In the genomic region with DNA sequence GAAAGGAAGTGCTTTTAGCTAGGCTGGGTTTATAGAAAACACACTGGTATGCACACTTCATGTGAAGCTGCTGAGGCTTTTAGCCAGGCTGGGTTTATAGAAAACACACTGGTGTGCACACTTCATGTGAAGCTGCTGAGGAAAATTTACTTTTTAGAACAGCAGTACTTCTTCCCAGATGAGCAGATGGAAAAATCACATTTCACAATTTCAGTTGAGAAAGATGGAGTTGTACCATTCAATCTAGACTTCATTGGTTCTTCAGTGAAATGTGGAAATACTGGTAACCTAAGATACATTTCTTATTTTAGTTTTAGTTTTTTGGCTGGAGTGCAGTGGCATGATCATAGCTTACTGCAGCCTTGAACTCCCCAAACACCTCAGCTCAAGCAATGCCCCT, we compare ENCODE assay signal across 15 cellular contexts. TPM values are rescaled to one million over a fixed set of nuclear protein-coding genes. Genes with fewer than 3 reads are reported as not detected.
DNase-seq lines count a peak whose midpoint lies in the region; TF ChIP-seq lines count a peak whose summit lies in the region.
"Had no signal": no experiment of that assay in that cellular context is flagged by ENCODE, and none has a peak within 500 bp of the region (broad histone marks: within the 10 kb centered on the region; RNA-seq: fewer than 3 reads in every experiment).

No MANE protein-coding gene starts in this region.

- no peaks in the 10 kb centered on the region for H3K9me3 Mint-ChIP-seq in CD8-positive, alpha-beta memory T cell
- H3K9me3 Mint-ChIP-seq: CD4-positive, alpha-beta T cell; H9 had no signal

- CTCF ChIA-PET in CD8-positive, alpha-beta memory T cell (lab: Charles Lee), result no interaction called here

- no peak overlapping the region for H3K4me3 Mint-ChIP-seq in CD8-positive, alpha-beta memory T cell
- H3K4me3 Mint-ChIP-seq: CD4-positive, alpha-beta T cell; H9 had no signal

- peak overlapping the region; percentile 47 for H3K4me2 ChIP-seq in osteoblast (ENCODE audit: insufficient read depth, low read length)
- H3K4me2 ChIP-seq: A549 had no signal

- no peaks in the 10 kb centered on the region for H3K36me3 ChIP-seq in osteoblast (ENCODE audit: insufficient read depth, low read length)
- no peaks in the 10 kb centered on the region for H3K36me3 ChIP-seq in CD8-positive, alpha-beta memory T cell (ENCODE audit: insufficient read depth, low read length)

- peaks cover 0 to 5% (median 0%) of the 10 kb centered on the region in 3 donors for H3K4me1 Mint-ChIP-seq in CD8-positive, alpha-beta memory T cell

- peaks cover 13% of the 10 kb centered on the region for H3K4me1 ChIP-seq in osteoblast (ENCODE audit: insufficient read depth, low read length)
- no peaks in the 10 kb centered on the region for H3K4me1 ChIP-seq in CD8-positive, alpha-beta memory T cell (ENCODE audit: insufficient read depth, low read length)
- H3K4me1 ChIP-seq: A549 had no signal

- TF ChIP-seq CTCF in VCaP (conservative IDR thresholded peaks at IDR 0.05), result no peak
- TF ChIP-seq CTCF in osteoblast (IDR thresholded peaks at IDR 0.05; ENCODE audit: extremely low read depth, low read depth, low read length), result no peak

- H2AFZ ChIP-seq in osteoblast (ENCODE audit: low read length), result peak overlapping the region; percentile 48

- peak overlapping the region; percentile 33 for H3K4me3 ChIP-seq in osteoblast (ENCODE audit: insufficient read depth, low read length)
- H3K4me3 ChIP-seq in CD8-positive, alpha-beta memory T cell (ENCODE audit: low read length), result no peak overlapping the region
- H3K4me3 ChIP-seq: A549 had no signal

- H3K9me3 ChIP-seq in osteoblast (ENCODE audit: low read depth, low read length), result no peaks in the 10 kb centered on the region
- H3K9me3 ChIP-seq in CD8-positive, alpha-beta memory T cell (ENCODE audit: low read length), result no peaks in the 10 kb centered on the region
- H3K9me3 ChIP-seq: A549 had no signal

- peaks cover 0 to 4% of the 10 kb centered on the region in 2 donors for H3K27me3 Mint-ChIP-seq in CD8-positive, alpha-beta memory T cell

- DNase-seq in DMS79 treated with DMSO at 0.1 percent for 48 hours (lab: John Stamatoyannopoulos, UW) (peak; percentile 26), DMS79 (lab: John Stamatoyannopoulos, UW) (no peak), osteoblast (ENCODE audit: insufficient read length, low spot score, missing footprints) (no peak), NCI-H187 (lab: John Stamatoyannopoulos, UW) (no peak)
- no peak for DNase-seq in stimulated activated naive CD4-positive, alpha-beta T cell (lab: John Stamatoyannopoulos, UW)
- no peak for DNase-seq in CD8-positive, alpha-beta memory T cell
- DNase-seq: AML-193; CD4-positive, alpha-beta T cell; DMS153; H9 had no signal

- H3K27ac ChIP-seq in VCaP (peak overlapping the region; percentile 15; the same call in 1 of the 2 replicates), osteoblast (ENCODE audit: low read depth, low read length) (peak overlapping the region; percentile 47)
- H3K27ac ChIP-seq in CD8-positive, alpha-beta memory T cell (ENCODE audit: low read depth, low read length), result no peak overlapping the region
- H3K27ac ChIP-seq: 22Rv1, A549, C4-2B had no signal

- no peaks in the 10 kb centered on the region for H3K79me2 ChIP-seq in osteoblast (ENCODE audit: insufficient read depth, low read length)

- H3K27ac Mint-ChIP-seq in CD8-positive, alpha-beta memory T cell, result no peak overlapping the region
- H3K27ac Mint-ChIP-seq: CD4-positive, alpha-beta T cell had no signal

- no peaks in the 10 kb centered on the region for H3K36me3 Mint-ChIP-seq in CD8-positive, alpha-beta memory T cell

- no peaks in the 10 kb centered on the region for H4K20me1 ChIP-seq in osteoblast (ENCODE audit: insufficient read depth, low read length)

- POLR2A ChIA-PET in CD8-positive, alpha-beta memory T cell (lab: Charles Lee), result no interaction called here

- H3K27me3 ChIP-seq in osteoblast (ENCODE audit: insufficient read depth, low read length), result no peaks in the 10 kb centered on the region
- no peaks in the 10 kb centered on the region for H3K27me3 ChIP-seq in CD8-positive, alpha-beta memory T cell (ENCODE audit: insufficient read depth, low read length, poor library complexity, severe bottlenecking)

RNA-seq across cellular contexts. Expression of gene SNTG2, which starts 11.1 kb away (rescaled TPM):
- total RNA-seq in osteoblast, result 1.4 and 2.1 TPM in 2 replicates
- 1 to 10 TPM; 1.3 to 1.7 TPM for total RNA-seq in CD8-positive, alpha-beta memory T cell
- polyA plus RNA-seq in CD8-positive, alpha-beta memory T cell, result 0.30 TPM
- total RNA-seq: HT-29 had no signal
- polyA plus RNA-seq: A549 had no signal
